Comparison of ENCODE assay signal across 8 cellular contexts in genomic region chr18:9612989-9613388, GRCh38. TPM values are rescaled to one million over a fixed set of nuclear protein-coding genes. Genes with fewer than 3 reads are reported as not detected.
DNase-seq lines count a peak whose midpoint lies in the region; ATAC-seq and TF ChIP-seq lines count a peak whose summit lies in the region.

No MANE protein-coding gene starts in this region.

- H3K79me2 ChIP-seq in trophoblast cell (ENCODE audit: control insufficient read depth, insufficient read depth, low read length, poor library complexity): peaks cover 16% of the 10 kb centered on the region

- H3K4ac ChIP-seq in trophoblast cell (ENCODE audit: low read depth, low read length): no peak overlapping the region

- no peak overlapping the region for H2BK120ac ChIP-seq in trophoblast cell (ENCODE audit: insufficient read depth, low read length, poor library complexity)

- H3K4me2 ChIP-seq in trophoblast cell (ENCODE audit: low read length): peak overlapping the region; percentile 40

- no peak overlapping the region for H4K12ac ChIP-seq in trophoblast cell (ENCODE audit: low read depth, low read length)

- peaks cover 43% of the 10 kb centered on the region for H3K4me1 Mint-ChIP-seq in endodermal cell

- H3K4me3 ChIP-seq in NT2/D1 (ENCODE audit: insufficient read length, low read depth) (peak overlapping the region; percentile 81), endodermal cell (ENCODE audit: low read length) (peak overlapping the region; percentile 93), trophoblast cell (ENCODE audit: low read depth, low read length) (no peak overlapping the region), mucosa of descending colon (no peak overlapping the region)

- peaks cover 18% of the 10 kb centered on the region for H3K36me3 Mint-ChIP-seq in endodermal cell (ENCODE audit: low read depth)

- peaks cover 20% of the 10 kb centered on the region for H3K36me3 ChIP-seq in NT2/D1 (ENCODE audit: insufficient read depth, insufficient read length, low read length)
- H3K36me3 ChIP-seq in endodermal cell (ENCODE audit: control insufficient read depth, insufficient read depth, low read length): peaks cover 11% of the 10 kb centered on the region
- peaks cover 0 to 10% of the 10 kb centered on the region in 2 experiments for H3K36me3 ChIP-seq in trophoblast cell (ENCODE audit: control insufficient read depth in 1 of 2, insufficient read depth in 2 of 2, low read length in 2 of 2)
- no peaks in the 10 kb centered on the region for H3K36me3 ChIP-seq in mucosa of descending colon (ENCODE audit: low read depth)

- intact Hi-C loops in mucosa of descending colon (cut with DNase I, micrococcal nuclease): no loop called here

- H3K23ac ChIP-seq in trophoblast cell (ENCODE audit: low read length): no peak overlapping the region

- no peaks in the 10 kb centered on the region for H3K9me3 ChIP-seq in NT2/D1 (ENCODE audit: insufficient read depth, low read length)
- no peaks in the 10 kb centered on the region for H3K9me3 ChIP-seq in endodermal cell (ENCODE audit: control insufficient read depth, low read length)
- H3K9me3 ChIP-seq in trophoblast cell (ENCODE audit: insufficient read depth, low read depth, low read length): no peaks in the 10 kb centered on the region
- no peaks in the 10 kb centered on the region for H3K9me3 ChIP-seq in mucosa of descending colon

- no peak overlapping the region for H2BK5ac ChIP-seq in trophoblast cell (ENCODE audit: low read depth, low read length, poor library complexity)

- ATAC-seq in mucosa of descending colon: no peak
- no peak for ATAC-seq in GM21381 (IDR thresholded peaks at IDR 0.05; ENCODE audit: unreplicated experiment)

- H3K27me3 Mint-ChIP-seq in endodermal cell (ENCODE audit: insufficient read depth): no peaks in the 10 kb centered on the region

- no peak overlapping the region for H3K18ac ChIP-seq in trophoblast cell (ENCODE audit: low read length)

- H4K8ac ChIP-seq in trophoblast cell (ENCODE audit: low read depth, low read length): no peak overlapping the region

- no peak overlapping the region for H4K91ac ChIP-seq in trophoblast cell (ENCODE audit: low read depth, low read length)

- WGBS in endodermal cell (ENCODE audit: insufficient coverage in 1 of 2, insufficient read length in 1 of 2), 2 experiments: 67 to 74% methylated on average over 3 to 4 of the region's 4 CpGs
- no CpG with 5 or more reads among the region's 4 CpGs for WGBS in trophoblast cell (ENCODE audit: extremely low coverage, insufficient coverage, insufficient read length)

- no peak overlapping the region for H2BK12ac ChIP-seq in trophoblast cell (ENCODE audit: low read length)

- H3K27ac ChIP-seq in endodermal cell (ENCODE audit: low read depth, low read length) (no peak overlapping the region), trophoblast cell (ENCODE audit: low read depth, low read length) (no peak overlapping the region)

- H3K9ac ChIP-seq in NT2/D1 (ENCODE audit: insufficient read length, low read depth) (peak overlapping the region; percentile 88), endodermal cell (ENCODE audit: extremely low read depth, low read length, poor library complexity, severe bottlenecking) (peak overlapping the region; percentile 73), trophoblast cell (ENCODE audit: low read length) (no peak overlapping the region)

- H3K4me3 Mint-ChIP-seq in endodermal cell: peak overlapping the region; percentile 89

- H2AFZ ChIP-seq in trophoblast cell (ENCODE audit: insufficient read depth, low read length, poor library complexity): no peak overlapping the region

- DNase-seq in G401 (ENCODE audit: low spot score) (peak; percentile 6), NT2/D1 (ENCODE audit: low read depth, low spot score) (no peak), endodermal cell (no peak), trophoblast cell (no peak), T-helper 9 cell (no peak), midbrain (lab: John Stamatoyannopoulos, UW) (no peak), mucosa of descending colon (no peak)

- H2AK5ac ChIP-seq in trophoblast cell (ENCODE audit: low read length): no peak overlapping the region

- no peak for TF ChIP-seq CTCF in endodermal cell (conservative IDR thresholded peaks at IDR 0.05)
- TF ChIP-seq CTCF in mucosa of descending colon (IDR thresholded peaks at IDR 0.05): no peak

- H3K27ac Mint-ChIP-seq in endodermal cell: no peak overlapping the region

- H3K4me1 ChIP-seq in NT2/D1 (ENCODE audit: insufficient read depth, insufficient read length) (no peaks in the 10 kb centered on the region), endodermal cell (ENCODE audit: control insufficient read depth, insufficient read depth, low read length) (no peaks in the 10 kb centered on the region), trophoblast cell (ENCODE audit: control insufficient read depth in 1 of 2, insufficient read depth in 2 of 2, low read length in 2 of 2) (peaks cover 9 to 11% of the 10 kb centered on the region in 2 experiments), mucosa of descending colon (ENCODE audit: low read depth) (peaks cover 16% of the 10 kb centered on the region)

- peaks cover 18% of the 10 kb centered on the region for H3K79me1 ChIP-seq in trophoblast cell (ENCODE audit: low read length)

- in situ Hi-C loops in G401 (cut with HindIII; ENCODE audit: low sequenced_read_pairs): no loop called here

- H3K14ac ChIP-seq in trophoblast cell (ENCODE audit: low read length): no peak overlapping the region

- H3K27me3 ChIP-seq in NT2/D1 (ENCODE audit: insufficient read depth, insufficient read length): no peaks in the 10 kb centered on the region
- no peaks in the 10 kb centered on the region for H3K27me3 ChIP-seq in endodermal cell (ENCODE audit: control insufficient read depth, insufficient read depth, low read length, poor library complexity, severe bottlenecking)
- H3K27me3 ChIP-seq in trophoblast cell (ENCODE audit: insufficient read depth, low read length): no peaks in the 10 kb centered on the region

- H3K9me3 Mint-ChIP-seq in endodermal cell: no peaks in the 10 kb centered on the region

RNA-seq across cellular contexts. Expression of gene PPP4R1, which starts 1.4 kb away (rescaled TPM):
- 70.9 and 74.5 TPM in 2 replicates for total RNA-seq in G401 (2014; rRNA removed; shearing (Covaris generic))
- total RNA-seq in endodermal cell: 100 to 1,000 TPM in 1 of 2 donors, 10 to 100 TPM in 1; 85.8 to 116 TPM
- 84.2 TPM for polyA plus RNA-seq in endodermal cell (2013, experiment 1 of 2)
- polyA plus RNA-seq in endodermal cell (2013, experiment 2 of 2): 85.3 TPM
- polyA plus RNA-seq in trophoblast cell (2013): 80.3 and 85.6 TPM in 2 replicates
- total RNA-seq in mucosa of descending colon: 100 to 1,000 TPM in 1 of 3 donors, 10 to 100 TPM in 2; 79.6 to 109 (median 81.3) TPM

Comparison
In these comparisons a context has a peak if more than half of its experiments do, and no peak if none do; other contexts are left out.
1. H3K4me3 ChIP-seq: peak in NT2/D1 (single experiment) and endodermal cell (single experiment); none in trophoblast cell (single experiment) and mucosa of descending colon (single experiment).